Comparison of ENCODE assay signal across 8 cellular contexts in genomic region chr15:50353999-50354837, GRCh38. TPM values are rescaled to one million over a fixed set of nuclear protein-coding genes. Genes with fewer than 3 reads are reported as not detected.
DNase-seq lines count a peak whose midpoint lies in the region; ATAC-seq and TF ChIP-seq lines count a peak whose summit lies in the region.

No MANE protein-coding gene starts in this region.

- peak overlapping the region; percentile 99 for H3K27ac ChIP-seq in A673 (ENCODE audit: low read depth, low read length, poor library complexity, severe bottlenecking)
- peak overlapping the region; percentile 99 for H3K27ac ChIP-seq in epithelial cell of prostate
- peak overlapping the region; percentile 98 to 99 for H3K27ac ChIP-seq in mucosa of rectum (ENCODE audit: low read depth in 2 of 2, low read length in 2 of 2)

- CTCF ChIA-PET in A673 (lab: Charles Lee), result interaction anchor here (0.6 kb wide), 1 partner anchor 38 kb away, joined by 3 read pairs; no protein-coding TSS in a partner anchor

- no peaks in the 10 kb centered on the region for H3K27me3 ChIP-seq in A673 (replicated peaks; ENCODE audit: insufficient read depth, low read depth, low read length, poor library complexity)
- no peaks in the 10 kb centered on the region for H3K27me3 ChIP-seq in mucosa of rectum (ENCODE audit: control insufficient read depth in 2 of 2, insufficient read depth in 2 of 2, low read length in 2 of 2)

- ATAC-seq in GM18508 (IDR thresholded peaks at IDR 0.05; ENCODE audit: insufficient read depth, unreplicated experiment) (peak; percentile 22), HG03045 (IDR thresholded peaks at IDR 0.05; ENCODE audit: unreplicated experiment) (peak; percentile 35)

- DNase-seq in A673 (ENCODE audit: low spot score), result peak; percentile 78
- DNase-seq in NOMO-1 (lab: John Stamatoyannopoulos, UW; ENCODE audit: unreplicated experiment in 2 of 2), result peak; percentile 38 to 64
- peak; percentile 23 for DNase-seq in activated T-cell treated with anti-CD3 and anti-CD28 coated beads for 4 hours
- DNase-seq in epithelial cell of prostate (ENCODE audit: low read depth, low spot score), result peak; percentile 83
- DNase-seq in stimulated activated CD8-positive, alpha-beta memory T cell treated with anti-CD3 and anti-CD28 coated beads, Interleukin-4, amount 100 ng/mL, for 4 hours (ENCODE audit: low read depth in 2 of 2, low spot score in 1 of 2), result peak; percentile 7 to 17

- TF ChIP-seq CTCF in A673 (conservative IDR thresholded peaks at IDR 0.05; ENCODE audit: low read depth, low read length), result no peak

- intact Hi-C loops in A673 (cut with micrococcal nuclease; ENCODE audit: unreplicated experiment), result loop anchor here (10.0 kb wide), 1 partner anchor 521 kb away; no protein-coding TSS in a partner anchor

- BruUV-seq in A673 (replicated peaks; lab: Mats Ljungman, UMichigan), result no TSS peak

- peaks cover 27% of the 10 kb centered on the region for H3K36me3 ChIP-seq in A673 (ENCODE audit: insufficient read depth, low read length, poor library complexity, severe bottlenecking)
- H3K36me3 ChIP-seq in mucosa of rectum (ENCODE audit: control insufficient read depth in 2 of 2, insufficient read depth in 2 of 2, low read length in 2 of 2), result peaks cover 2 to 4% of the 10 kb centered on the region in 2 donors

- peak overlapping the region; percentile 95 to 99 for H3K9ac ChIP-seq in mucosa of rectum (ENCODE audit: low read depth in 1 of 2, low read length in 2 of 2)

- POLR2A ChIA-PET in A673 (lab: Charles Lee; ENCODE audit: low non-redundant PET), result interaction anchor here (0.7 kb wide), 1 partner anchor 112 kb away, joined by 5 read pairs; no protein-coding TSS in a partner anchor

- peak overlapping the region; percentile 92 for H3K4me3 ChIP-seq in A673 (ENCODE audit: low read depth, low read length, poor library complexity, severe bottlenecking)
- peak overlapping the region; percentile 95 to 98 for H3K4me3 ChIP-seq in mucosa of rectum (ENCODE audit: low read length in 2 of 2)

- H3K4me1 ChIP-seq in A673 (ENCODE audit: insufficient read depth, low read length, poor library complexity, severe bottlenecking), result peaks cover 22% of the 10 kb centered on the region
- peaks cover 19 to 35% of the 10 kb centered on the region in 2 donors for H3K4me1 ChIP-seq in mucosa of rectum (ENCODE audit: control insufficient read depth in 2 of 2, insufficient read depth in 2 of 2, low read length in 2 of 2)

- H3K9me3 ChIP-seq in A673 (ENCODE audit: low read depth, low read length, poor library complexity, severe bottlenecking) (no peaks in the 10 kb centered on the region), mucosa of rectum (ENCODE audit: control insufficient read depth in 2 of 2, low read length in 2 of 2) (no peaks in the 10 kb centered on the region)

RNA-seq across cellular contexts. Expression of gene GABPB1, which starts 0.8 kb away (rescaled TPM):
- total RNA-seq in A673 (2021), result 35.3 and 40.0 TPM in 2 replicates

Comparison
In these comparisons a context has a peak if more than half of its experiments do, and no peak if none do; other contexts are left out.
1. Peak in every context shown above with its lines: DNase-seq, ATAC-seq, H3K4me3 ChIP-seq and H3K27ac ChIP-seq.
2. DNase-seq: peak in every context shown above with its lines; median percentile 83 in epithelial cell of prostate; 78 in A673; 51 in NOMO-1; 23 in activated T-cell treated with anti-CD3 and anti-CD28 coated beads for 4 hours; 12 in stimulated activated CD8-positive, alpha-beta memory T cell treated with anti-CD3 and anti-CD28 coated beads, Interleukin-4, amount 100 ng/mL, for 4 hours.